In the genomic region with DNA sequence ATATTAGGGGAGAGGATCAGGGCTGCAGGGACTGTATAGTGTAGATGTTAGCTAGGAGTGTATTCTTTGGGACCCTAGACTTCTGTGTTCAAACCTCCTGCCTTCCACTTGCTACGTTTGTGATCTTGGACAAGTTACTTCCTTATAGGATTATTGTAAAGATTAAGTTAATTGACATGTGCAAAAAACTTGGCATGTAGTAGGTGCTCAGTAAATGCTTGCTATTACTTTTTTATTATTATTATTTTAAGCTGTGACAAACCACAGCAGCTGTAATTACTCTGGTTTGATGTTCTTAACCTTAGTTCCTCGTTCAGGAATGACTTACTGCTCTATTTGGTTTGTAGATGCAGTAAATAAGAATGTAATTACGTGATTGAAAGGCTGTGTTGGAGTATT, we compare ENCODE assay signal across 21 cellular contexts. TPM values are rescaled to one million over a fixed set of nuclear protein-coding genes. Genes with fewer than 3 reads are reported as not detected.
DNase-seq lines count a peak whose midpoint lies in the region; ATAC-seq, FAIRE-seq and TF ChIP-seq lines count a peak whose summit lies in the region.
"Had no signal": no experiment of that assay in that cellular context is flagged by ENCODE, and none has a peak within 500 bp of the region (broad histone marks: within the 10 kb centered on the region; RNA-seq: fewer than 3 reads in every experiment).

No MANE protein-coding gene starts in this region.

- CTCF ChIA-PET in CD4-positive, alpha-beta T cell (lab: Charles Lee): interaction anchor here (0.7 kb wide), 1 partner anchor 211 kb away, joined by 3 read pairs; no protein-coding TSS in a partner anchor
- CTCF ChIA-PET in HEK293 (lab: Yijun Ruan, JAX): interaction anchor here (0.6 to 0.9 kb wide), 3 partner anchors 8 to 236 kb away, joined by 3 read pairs; no protein-coding TSS in a partner anchor

- peak overlapping the region; percentile 26 for H3K4me3 Mint-ChIP-seq in CD4-positive, alpha-beta T cell
- peak overlapping the region in 1 of 10 donors; percentile 6 for H3K4me3 Mint-ChIP-seq in naive thymus-derived CD8-positive, alpha-beta T cell
- H3K4me3 Mint-ChIP-seq in natural killer cell treated with Interleukin-12 subunit alpha and Interleukin-12 subunit beta and Interleukin-15 and Interleukin-18, amount 100 ng/mL, for 72 hours: no peak overlapping the region
- H3K4me3 Mint-ChIP-seq: activated CD4-positive, alpha-beta T cell treated with anti-CD3 and anti-CD28 coated beads for 36 hours; mesothelial cell of epicardium had no signal

- POLR2A ChIA-PET in CD4-positive, alpha-beta T cell (lab: Charles Lee): no interaction called here
- POLR2A ChIA-PET in HEK293 (lab: Yijun Ruan, JAX): interaction anchor here (1.0 kb wide), 1 partner anchor 96 kb away, joined by 7 read pairs; a partner anchor contains a TSS
- POLR2A ChIA-PET in naive thymus-derived CD8-positive, alpha-beta T cell (lab: Charles Lee): interaction anchor here (0.6 kb wide), 1 partner anchor 429 kb away, joined by 3 read pairs; no protein-coding TSS in a partner anchor

- H3K27me3 ChIP-seq in CD4-positive, alpha-beta T cell (ENCODE audit: control insufficient read depth, insufficient read depth, low read length): no peaks in the 10 kb centered on the region
- H3K27me3 ChIP-seq in adrenal gland (no peaks in the 10 kb centered on the region), gastroesophageal sphincter (no peaks in the 10 kb centered on the region)
- H3K27me3 ChIP-seq: esophagus muscularis mucosa, upper lobe of left lung had no signal

- no peaks in the 10 kb centered on the region for H3K27me3 Mint-ChIP-seq in CD4-positive, alpha-beta T cell
- H3K27me3 Mint-ChIP-seq in naive thymus-derived CD8-positive, alpha-beta T cell: no peaks in the 10 kb centered on the region
- H3K27me3 Mint-ChIP-seq in natural killer cell treated with Interleukin-12 subunit alpha and Interleukin-12 subunit beta and Interleukin-15 and Interleukin-18, amount 100 ng/mL, for 72 hours: no peaks in the 10 kb centered on the region
- H3K27me3 Mint-ChIP-seq: activated CD4-positive, alpha-beta T cell treated with anti-CD3 and anti-CD28 coated beads for 36 hours had no signal

- TF ChIP-seq POLR2A in adrenal gland (IDR thresholded peaks at IDR 0.05) (no peak), gastroesophageal sphincter (IDR thresholded peaks at IDR 0.05) (no peak)

- no peak for TF ChIP-seq EP300 in gastroesophageal sphincter (IDR thresholded peaks at IDR 0.05)

- no peak for ATAC-seq in CD4-positive, alpha-beta T cell (ENCODE audit: poor library complexity)
- no peak for ATAC-seq in naive thymus-derived CD8-positive, alpha-beta T cell
- ATAC-seq in gastroesophageal sphincter: no peak
- ATAC-seq in natural killer cell treated with Interleukin-12 subunit alpha and Interleukin-12 subunit beta and Interleukin-15 and Interleukin-18, amount 100 ng/mL, for 72 hours: no peak
- ATAC-seq: activated CD4-positive, alpha-beta T cell treated with anti-CD3 and anti-CD28 coated beads for 36 hours had no signal

- no peak for TF ChIP-seq CTCF in CD4-positive, alpha-beta T cell (IDR thresholded peaks at IDR 0.05)
- TF ChIP-seq CTCF in HEK293 (tag by site-specific recombination; IDR thresholded peaks at IDR 0.05) (no peak), adrenal gland (IDR thresholded peaks at IDR 0.05) (no peak), gastroesophageal sphincter (IDR thresholded peaks at IDR 0.05) (no peak)

- H3K36me3 Mint-ChIP-seq in CD4-positive, alpha-beta T cell (ENCODE audit: low read depth): peaks cover 13% of the 10 kb centered on the region
- H3K36me3 Mint-ChIP-seq in naive thymus-derived CD8-positive, alpha-beta T cell: peaks cover 0 to 1% (median 0%) of the 10 kb centered on the region in 3 donors
- no peaks in the 10 kb centered on the region for H3K36me3 Mint-ChIP-seq in natural killer cell treated with Interleukin-12 subunit alpha and Interleukin-12 subunit beta and Interleukin-15 and Interleukin-18, amount 100 ng/mL, for 72 hours

- no peak for DNase-seq in CD4-positive, alpha-beta T cell
- no peak for DNase-seq in adrenal gland
- no peak for DNase-seq in naive thymus-derived CD8-positive, alpha-beta T cell
- no peak for DNase-seq in frontal cortex (ENCODE audit: low spot score in 2 of 2)
- no peak for DNase-seq in NCI-H2029 treated with DMSO at 0.1 percent for 48 hours (lab: John Stamatoyannopoulos, UW)
- DNase-seq in natural killer cell treated with Interleukin-12 subunit alpha and Interleukin-12 subunit beta and Interleukin-15 and Interleukin-18, amount 100 ng/mL, for 72 hours (ENCODE audit: low spot score): no peak
- DNase-seq: activated CD4-positive, alpha-beta T cell treated with anti-CD3 and anti-CD28 coated beads for 36 hours; activated CD8-positive, alpha-beta memory T cell treated with anti-CD3 and anti-CD28 coated beads, Interleukin-2, amount 50 U/mL, for 4 hours; activated naive CD4-positive, alpha-beta T cell treated with Interleukin-2 at 50 U/mL for 16 hours; AML-193; NCI-H1436 treated with DMSO at 0.1 percent for 48 hours; NCI-H345; NK-92 treated with Interleukin-12 subunit alpha and Interleukin-12 subunit beta, amount 100 ng/mL, for 24 hours; occipital lobe; upper lobe of left lung had no signal

- no peak overlapping the region for H3K27ac Mint-ChIP-seq in CD4-positive, alpha-beta T cell
- H3K27ac Mint-ChIP-seq in naive thymus-derived CD8-positive, alpha-beta T cell: peak overlapping the region in 6 of 10 donors; percentile 2 to 43 (median 16)
- peak overlapping the region in 1 of 2 donors; percentile 29 for H3K27ac Mint-ChIP-seq in natural killer cell treated with Interleukin-12 subunit alpha and Interleukin-12 subunit beta and Interleukin-15 and Interleukin-18, amount 100 ng/mL, for 72 hours
- H3K27ac Mint-ChIP-seq: activated CD4-positive, alpha-beta T cell treated with anti-CD3 and anti-CD28 coated beads for 36 hours had no signal

- peaks cover 69% of the 10 kb centered on the region for H3K4me1 Mint-ChIP-seq in CD4-positive, alpha-beta T cell (ENCODE audit: low read depth)
- H3K4me1 Mint-ChIP-seq in naive thymus-derived CD8-positive, alpha-beta T cell: peaks cover 33 to 70% (median 62%) of the 10 kb centered on the region in 4 donors
- H3K4me1 Mint-ChIP-seq in natural killer cell treated with Interleukin-12 subunit alpha and Interleukin-12 subunit beta and Interleukin-15 and Interleukin-18, amount 100 ng/mL, for 72 hours (ENCODE audit: low read depth in 2 of 2): peaks cover 36 to 49% of the 10 kb centered on the region in 2 donors

- H3K36me3 ChIP-seq in HEK293 (ENCODE audit: control insufficient read depth in 2 of 2, insufficient read depth in 1 of 2, low read length in 2 of 2) (peaks cover 0 to 3% of the 10 kb centered on the region in 2 experiments; a peak in 1 of 3 replicates), adrenal gland (replicated peaks in 1 of 2) (no peaks in the 10 kb centered on the region), gastroesophageal sphincter (no peaks in the 10 kb centered on the region)
- H3K36me3 ChIP-seq: esophagus muscularis mucosa, upper lobe of left lung had no signal

- no peaks in the 10 kb centered on the region for H3K9me3 ChIP-seq in CD4-positive, alpha-beta T cell (ENCODE audit: control insufficient read depth, low read length)
- no peaks in the 10 kb centered on the region for H3K9me3 ChIP-seq in HEK293 (ENCODE audit: control insufficient read depth, insufficient read depth, low read depth, low read length)
- H3K9me3 ChIP-seq in adrenal gland (replicated peaks in 1 of 3): no peaks in the 10 kb centered on the region
- no peaks in the 10 kb centered on the region for H3K9me3 ChIP-seq in gastroesophageal sphincter
- H3K9me3 ChIP-seq: esophagus muscularis mucosa, upper lobe of left lung had no signal

- intact Hi-C loops in CD4-positive, alpha-beta T cell (cut with DNase I, micrococcal nuclease): loop anchor here in 1 of 2 experiments (5.0 kb wide), 2 partner anchors 123 to 263 kb away; a partner anchor contains a TSS
- intact Hi-C loops in adrenal gland (cut with DNase I): no loop called here

- no peak for FAIRE-seq in frontal cortex (lab: Jason Lieb, UNC)
- FAIRE-seq: GM19239, islet of Langerhans had no signal

- H3K4me1 ChIP-seq in HEK293 (ENCODE audit: control insufficient read depth, insufficient read depth, low read length) (peaks cover 4% of the 10 kb centered on the region; the same call in 1 of the 2 replicates), adrenal gland (replicated peaks in 1 of 2) (peaks cover 46 to 81% of the 10 kb centered on the region in 2 donors), gastroesophageal sphincter (peaks cover 0 to 85% (median 24%) of the 10 kb centered on the region in 3 donors)

- WGBS in adrenal gland, 4 donors: 49 to 65% (median 51%) methylated on average over 3 of the region's 3 CpGs
- WGBS in gastroesophageal sphincter (ENCODE audit: low coverage in 1 of 2), 2 donors: 73 to 80% methylated on average over 2 to 3 of the region's 3 CpGs

- H3K4me3 ChIP-seq in HEK293 (ENCODE audit: low read depth, low read length) (no peak overlapping the region), adrenal gland (peak overlapping the region in 1 of 4 donors; percentile 22), gastroesophageal sphincter (no peak overlapping the region)
- H3K4me3 ChIP-seq: esophagus muscularis mucosa, upper lobe of left lung had no signal

- no peaks in the 10 kb centered on the region for H3K9me3 Mint-ChIP-seq in CD4-positive, alpha-beta T cell
- H3K9me3 Mint-ChIP-seq in naive thymus-derived CD8-positive, alpha-beta T cell: no peaks in the 10 kb centered on the region
- no peaks in the 10 kb centered on the region for H3K9me3 Mint-ChIP-seq in natural killer cell treated with Interleukin-12 subunit alpha and Interleukin-12 subunit beta and Interleukin-15 and Interleukin-18, amount 100 ng/mL, for 72 hours
- H3K9me3 Mint-ChIP-seq: mesothelial cell of epicardium had no signal

- H3K27ac ChIP-seq in CD4-positive, alpha-beta T cell (ENCODE audit: low read depth, low read length): no peak overlapping the region
- H3K27ac ChIP-seq in HEK293 (ENCODE audit: extremely low read depth, low read depth, low read length) (no peak overlapping the region), adrenal gland (peak overlapping the region; percentile 2 to 99 (median 53)), gastroesophageal sphincter (no peak overlapping the region)
- H3K27ac ChIP-seq: upper lobe of left lung had no signal

TF ChIP-seq in HEK293, 187 proteins besides CTCF, POLR2A, EP300 and RAD21:
- TF ChIP-seq ZNF664 (tag by site-specific recombination; IDR thresholded peaks at IDR 0.05): peak; percentile 92
- no peak for TF ChIP-seq ZNF548 (tag by site-specific recombination; IDR thresholded peaks at IDR 0.05)

RNA-seq across cellular contexts. Expression of a gene that starts 3.2 kb away (rescaled TPM):
- 10 to 100 TPM; 23.0 to 23.4 TPM for total RNA-seq in CD4-positive, alpha-beta T cell
- total RNA-seq in adrenal gland (100 to 1,000 TPM in 2 of 8 donors, 10 to 100 TPM in 6; 52.8 to 128 (median 79.4) TPM), frontal cortex (26.9 TPM), gastroesophageal sphincter (100 to 1,000 TPM in 1 of 4 donors, 10 to 100 TPM in 3; 42.6 to 101 (median 51.3) TPM)
- polyA plus RNA-seq in adrenal gland: 10 to 100 TPM; 17.1 to 80.3 (median 33.1) TPM
- 10 to 100 TPM; 28.3 to 37.0 TPM for total RNA-seq in naive thymus-derived CD8-positive, alpha-beta T cell
- 10 to 100 TPM in 2 of 3 donors, 1 to 10 TPM in 1; 9.4 to 12.5 (median 10.8) TPM for polyA plus RNA-seq in naive thymus-derived CD8-positive, alpha-beta T cell
- total RNA-seq in natural killer cell treated with Interleukin-12 subunit alpha and Interleukin-12 subunit beta and Interleukin-15 and Interleukin-18, amount 100 ng/mL, for 72 hours: 10 to 100 TPM; 29.8 to 31.5 TPM

Comparison
In these comparisons a context has a peak if more than half of its experiments do, and no peak if none do; other contexts are left out.
1. H3K27ac ChIP-seq: peak in adrenal gland (5 of 5); none in CD4-positive, alpha-beta T cell (single experiment), HEK293 (single experiment) and gastroesophageal sphincter (0 of 4).